9 cellular contexts compared by ENCODE assay signal in genomic region chr16:23905027-23905426, GRCh38.
DNase-seq lines count a peak whose midpoint lies in the region; FAIRE-seq and TF ChIP-seq lines count a peak whose summit lies in the region.
"Had no signal": no experiment of that assay in that cellular context is flagged by ENCODE, and none has a peak within 500 bp of the region (broad histone marks: within the 10 kb centered on the region; RNA-seq: fewer than 3 reads in every experiment).

No MANE protein-coding gene starts in this region.

- TF ChIP-seq POLR2A in uterus (IDR thresholded peaks at IDR 0.05) (no peak), GM12891 (IDR thresholded peaks at IDR 0.05; ENCODE audit: low read depth, low read length) (no peak)

- H3K27ac ChIP-seq in cingulate gyrus (ENCODE audit: low read depth, low read length) (peak overlapping the region; percentile 34), uterus (peak overlapping the region; percentile 12 to 58)

- TF ChIP-seq CTCF in uterus (IDR thresholded peaks at IDR 0.05): no peak

- H3K27me3 ChIP-seq in MG63 (no peaks in the 10 kb centered on the region), uterus (no peaks in the 10 kb centered on the region)

- H3K4me3 ChIP-seq in MG63 (no peak overlapping the region), uterus (no peak overlapping the region)

- DNase-seq in MG63 (peak; percentile 80), left kidney (ENCODE audit: low read depth, low spot score) (peak; percentile 76), uterus (peak; percentile 30 to 50), GM12891 (ENCODE audit: insufficient read length, low spot score) (no peak), Kasumi-1 (lab: John Stamatoyannopoulos, UW) (no peak), NCI-H748 treated with DMSO at 0.1 percent for 48 hours (lab: John Stamatoyannopoulos, UW) (no peak)
- DNase-seq: activated CD8-positive, alpha-beta T cell treated with anti-CD3 and anti-CD28 coated beads, Interleukin-2, amount 10 ng/mL, durations not matched to agents 7 days and 5 days; NCI-H446 had no signal

- H3K36me3 ChIP-seq in MG63 (no peaks in the 10 kb centered on the region), uterus (no peaks in the 10 kb centered on the region)

- FAIRE-seq in GM12891 (lab: Jason Lieb, UNC): no peak

- H3K9me3 ChIP-seq in MG63: no peaks in the 10 kb centered on the region
- no peaks in the 10 kb centered on the region for H3K9me3 ChIP-seq in uterus

- no peaks in the 10 kb centered on the region for H3K4me1 ChIP-seq in uterus

- intact Hi-C loops in uterus (cut with DNase I; ENCODE audit: low total_unique reads): no loop called here

TF ChIP-seq in GM12891, 5 proteins besides CTCF, POLR2A, EP300 and RAD21:
- TF ChIP-seq TAF1 (IDR thresholded peaks at IDR 0.05; ENCODE audit: low read depth, low read length): no peak
- no peak for TF ChIP-seq POLR2AphosphoS5 (IDR thresholded peaks at IDR 0.05; ENCODE audit: low read depth, low read length)
- TF ChIP-seq SPI1 (IDR thresholded peaks at IDR 0.05; ENCODE audit: low read depth, low read length): no peak
- no peak for TF ChIP-seq PAX5 (IDR thresholded peaks at IDR 0.05; ENCODE audit: insufficient read depth, low read length, severe bottlenecking)
- TF ChIP-seq POU2F2 (IDR thresholded peaks at IDR 0.05; ENCODE audit: low read depth, low read length): no peak

Comparison
In these comparisons a context has a peak if more than half of its experiments do, and no peak if none do; other contexts are left out.
1. DNase-seq: peak in MG63 (single experiment), left kidney (single experiment) and uterus (2 of 2); none in GM12891 (single experiment), Kasumi-1 (0 of 2) and NCI-H748 treated with DMSO at 0.1 percent for 48 hours (single experiment).